Comparison of ENCODE assay signal across 9 cellular contexts in the genomic region with DNA sequence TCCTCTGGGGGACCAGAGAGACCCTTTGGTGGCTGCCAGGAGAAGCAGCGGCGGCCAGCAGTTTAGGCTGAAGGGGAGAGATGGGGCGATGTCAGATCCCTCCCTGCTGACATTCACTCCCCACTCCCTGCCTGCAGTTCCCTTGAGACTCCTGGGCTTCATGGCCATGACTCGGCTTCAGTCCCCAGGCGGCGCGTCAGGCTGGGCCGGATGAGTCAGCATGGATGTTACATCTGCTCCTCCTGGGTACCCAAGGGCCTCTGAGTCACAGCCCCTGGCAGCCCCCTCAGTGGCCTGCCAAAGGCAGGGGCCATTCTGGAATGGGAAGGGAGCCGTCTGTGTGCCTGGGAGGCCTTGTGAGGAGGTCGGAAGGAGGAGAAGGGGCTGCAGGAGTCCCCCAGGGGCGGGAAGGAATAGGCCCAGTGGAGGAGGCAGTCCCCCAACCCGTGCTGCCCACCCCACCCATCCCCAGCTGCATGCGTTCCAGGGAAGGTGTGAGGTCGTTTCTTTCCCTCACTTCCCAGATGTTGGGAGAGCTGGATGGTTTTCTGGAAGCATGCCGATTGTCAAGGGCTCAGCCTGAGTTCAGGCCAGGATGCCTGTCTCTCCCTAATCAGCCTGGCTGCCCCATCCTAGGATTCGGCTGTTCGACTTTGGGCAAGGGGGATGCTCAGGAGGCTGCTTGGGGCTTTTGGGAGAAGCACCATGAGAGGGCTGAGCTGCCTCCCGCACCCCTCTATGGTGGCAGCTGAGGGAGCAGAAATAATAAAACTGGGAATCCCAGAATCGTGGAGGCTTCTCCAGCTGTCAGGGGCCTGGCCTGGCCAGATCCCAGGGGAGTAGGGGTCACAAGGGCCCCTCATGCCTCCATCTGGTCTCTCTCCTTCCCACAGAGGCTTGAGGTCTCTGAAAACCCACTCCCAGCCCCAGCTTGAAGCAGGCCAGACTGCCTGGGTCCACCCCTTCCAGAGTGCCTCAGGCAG. TPM values are rescaled to one million over a fixed set of nuclear protein-coding genes. Genes with fewer than 3 reads are reported as not detected.
DNase-seq lines count a peak whose midpoint lies in the region; ATAC-seq and TF ChIP-seq lines count a peak whose summit lies in the region.
"Had no signal": no experiment of that assay in that cellular context is flagged by ENCODE, and none has a peak within 500 bp of the region (broad histone marks: within the 10 kb centered on the region; RNA-seq: fewer than 3 reads in every experiment).

No MANE protein-coding gene starts in this region.

- CTCF ChIA-PET in activated CD8-positive, alpha-beta T cell treated with anti-CD3 and anti-CD28 coated beads for 36 hours (lab: Charles Lee): no interaction called here
- CTCF ChIA-PET in activated CD8-positive, alpha-beta T cell treated with anti-CD3 and anti-CD28 coated beads, Interleukin-2, amount 10 ng/mL, durations not matched to agents 7 days and 5 days (lab: Charles Lee): no interaction called here

- no peak overlapping the region for H3K4me3 Mint-ChIP-seq in activated CD8-positive, alpha-beta T cell treated with anti-CD3 and anti-CD28 coated beads for 36 hours
- H3K4me3 Mint-ChIP-seq in activated CD8-positive, alpha-beta T cell treated with anti-CD3 and anti-CD28 coated beads, Interleukin-2, amount 10 ng/mL, durations not matched to agents 7 days and 5 days: no peak overlapping the region

- H3K4me3 ChIP-seq in fibroblast of pulmonary artery (replicated peaks; ENCODE audit: low read depth, low read length) (no peak overlapping the region), Peyer's patch (no peak overlapping the region)

- H3K9me3 Mint-ChIP-seq in activated CD8-positive, alpha-beta T cell treated with anti-CD3 and anti-CD28 coated beads for 36 hours: no peaks in the 10 kb centered on the region
- no peaks in the 10 kb centered on the region for H3K9me3 Mint-ChIP-seq in activated CD8-positive, alpha-beta T cell treated with anti-CD3 and anti-CD28 coated beads, Interleukin-2, amount 10 ng/mL, durations not matched to agents 7 days and 5 days (ENCODE audit: insufficient read depth)

- H3K27ac ChIP-seq in Peyer's patch: no peak overlapping the region
- H3K27ac ChIP-seq: KMS-11 had no signal

- no peaks in the 10 kb centered on the region for H3K27me3 ChIP-seq in Peyer's patch

- no peak for ATAC-seq in activated CD8-positive, alpha-beta T cell treated with anti-CD3 and anti-CD28 coated beads for 36 hours
- no peak for ATAC-seq in activated CD8-positive, alpha-beta T cell treated with anti-CD3 and anti-CD28 coated beads, Interleukin-2, amount 10 ng/mL, durations not matched to agents 7 days and 5 days

- H3K36me3 ChIP-seq in Peyer's patch: no peaks in the 10 kb centered on the region

- TF ChIP-seq POLR2A in Peyer's patch (IDR thresholded peaks at IDR 0.05): no peak

- intact Hi-C loops in activated CD8-positive, alpha-beta T cell treated with anti-CD3 and anti-CD28 coated beads for 36 hours (cut with micrococcal nuclease): no loop called here

- H3K27me3 Mint-ChIP-seq in activated CD8-positive, alpha-beta T cell treated with anti-CD3 and anti-CD28 coated beads for 36 hours: peaks cover 31% of the 10 kb centered on the region
- H3K27me3 Mint-ChIP-seq in activated CD8-positive, alpha-beta T cell treated with anti-CD3 and anti-CD28 coated beads, Interleukin-2, amount 10 ng/mL, durations not matched to agents 7 days and 5 days (ENCODE audit: low read depth): peaks cover 22% of the 10 kb centered on the region

- no peaks in the 10 kb centered on the region for H3K36me3 Mint-ChIP-seq in activated CD8-positive, alpha-beta T cell treated with anti-CD3 and anti-CD28 coated beads for 36 hours (ENCODE audit: low read depth)
- no peaks in the 10 kb centered on the region for H3K36me3 Mint-ChIP-seq in activated CD8-positive, alpha-beta T cell treated with anti-CD3 and anti-CD28 coated beads, Interleukin-2, amount 10 ng/mL, durations not matched to agents 7 days and 5 days (ENCODE audit: low read depth)

- H3K4me1 Mint-ChIP-seq in activated CD8-positive, alpha-beta T cell treated with anti-CD3 and anti-CD28 coated beads for 36 hours (ENCODE audit: low read depth): no peaks in the 10 kb centered on the region
- no peaks in the 10 kb centered on the region for H3K4me1 Mint-ChIP-seq in activated CD8-positive, alpha-beta T cell treated with anti-CD3 and anti-CD28 coated beads, Interleukin-2, amount 10 ng/mL, durations not matched to agents 7 days and 5 days (ENCODE audit: low read depth)

- DNase-seq in activated CD8-positive, alpha-beta T cell treated with anti-CD3 and anti-CD28 coated beads for 36 hours: peak; percentile 16
- no peak for DNase-seq in activated CD8-positive, alpha-beta T cell treated with anti-CD3 and anti-CD28 coated beads, Interleukin-2, amount 10 ng/mL, durations not matched to agents 7 days and 5 days
- DNase-seq in OCI-M1 (lab: John Stamatoyannopoulos, UW) (peak; percentile 43), fibroblast of pulmonary artery (ENCODE audit: low read depth) (peak; percentile 73), T-helper 1 cell (no peak), DMS114 treated with DMSO at 0.1 percent for 48 hours (lab: John Stamatoyannopoulos, UW; ENCODE audit: unreplicated experiment) (no peak), Peyer's patch (no peak)
- peak; percentile 36 for DNase-seq in stimulated activated CD8-positive, alpha-beta memory T cell treated with anti-CD3 and anti-CD28 coated beads, Interleukin-4, amount 100 ng/mL, for 48 hours

- POLR2A ChIA-PET in activated CD8-positive, alpha-beta T cell treated with anti-CD3 and anti-CD28 coated beads for 36 hours (lab: Charles Lee): no interaction called here
- POLR2A ChIA-PET in activated CD8-positive, alpha-beta T cell treated with anti-CD3 and anti-CD28 coated beads, Interleukin-2, amount 10 ng/mL, durations not matched to agents 7 days and 5 days (lab: Charles Lee): no interaction called here

- H3K4me1 ChIP-seq in Peyer's patch: no peaks in the 10 kb centered on the region

- no peaks in the 10 kb centered on the region for H3K9me3 ChIP-seq in Peyer's patch

- no peak for TF ChIP-seq CTCF in activated CD8-positive, alpha-beta T cell treated with anti-CD3 and anti-CD28 coated beads for 36 hours (IDR thresholded peaks at IDR 0.05)
- TF ChIP-seq CTCF in fibroblast of pulmonary artery (IDR thresholded peaks at IDR 0.05; ENCODE audit: low read length, missing control alignments): no peak
- no peak for TF ChIP-seq CTCF in Peyer's patch (IDR thresholded peaks at IDR 0.05)

- H3K27ac Mint-ChIP-seq in activated CD8-positive, alpha-beta T cell treated with anti-CD3 and anti-CD28 coated beads for 36 hours: no peak overlapping the region
- no peak overlapping the region for H3K27ac Mint-ChIP-seq in activated CD8-positive, alpha-beta T cell treated with anti-CD3 and anti-CD28 coated beads, Interleukin-2, amount 10 ng/mL, durations not matched to agents 7 days and 5 days

RNA-seq across cellular contexts. Expression of a gene that starts 9.7 kb away (rescaled TPM):
- under 1 TPM in 1 of 2 experiments, not detected in 1; 0.11 TPM for total RNA-seq in activated CD8-positive, alpha-beta T cell treated with anti-CD3 and anti-CD28 coated beads for 36 hours
- total RNA-seq in activated CD8-positive, alpha-beta T cell treated with anti-CD3 and anti-CD28 coated beads, Interleukin-2, amount 10 ng/mL, durations not matched to agents 7 days and 5 days: 1 to 10 TPM in 1 of 2 experiments, under 1 TPM in 1; 0.82 to 1.0 TPM
- under 1 TPM in 2 of 4 donors, not detected in 2; 0.28 to 0.40 TPM for total RNA-seq in Peyer's patch

Comparison
In these comparisons a context has a peak if more than half of its experiments do, and no peak if none do; other contexts are left out.
1. DNase-seq: peak in activated CD8-positive, alpha-beta T cell treated with anti-CD3 and anti-CD28 coated beads for 36 hours (single experiment), OCI-M1 (single experiment), fibroblast of pulmonary artery (single experiment) and stimulated activated CD8-positive, alpha-beta memory T cell treated with anti-CD3 and anti-CD28 coated beads, Interleukin-4, amount 100 ng/mL, for 48 hours (single experiment); none in activated CD8-positive, alpha-beta T cell treated with anti-CD3 and anti-CD28 coated beads, Interleukin-2, amount 10 ng/mL, durations not matched to agents 7 days and 5 days (single experiment), T-helper 1 cell (0 of 5), DMS114 treated with DMSO at 0.1 percent for 48 hours (single experiment) and Peyer's patch (0 of 3).